In the genomic region with DNA sequence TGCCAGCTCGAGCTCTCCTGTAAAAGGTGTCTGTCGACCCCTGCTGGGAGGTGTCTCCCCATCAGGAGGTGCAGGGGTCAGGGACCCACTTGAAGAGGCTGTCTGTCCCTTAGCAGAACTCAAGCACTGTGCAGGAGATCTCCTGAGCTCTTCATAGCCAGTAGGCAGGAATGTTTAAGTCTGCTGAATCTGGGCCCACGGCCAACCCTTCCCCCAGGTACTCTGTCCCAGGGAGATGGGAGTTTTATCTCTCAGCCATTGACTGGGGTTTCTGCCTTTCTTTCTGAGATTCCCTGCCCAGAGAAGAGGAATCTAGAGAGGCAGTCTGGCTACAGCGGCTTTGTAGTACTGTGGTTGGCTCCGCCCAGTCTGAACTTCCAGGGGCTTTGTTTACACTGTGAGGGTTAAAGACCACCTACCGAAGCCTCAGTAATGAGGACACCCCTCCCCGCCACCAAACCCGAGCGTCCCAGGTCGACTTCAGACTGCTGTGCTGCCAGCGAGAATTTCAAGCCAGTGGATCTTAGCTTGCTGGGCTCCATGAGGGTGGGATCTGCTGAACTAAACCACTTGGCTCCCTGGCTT, we compare ENCODE assay signal across 23 cellular contexts.
"Had no signal": no experiment of that assay in that cellular context is flagged by ENCODE, and none has a peak within 500 bp of the region (broad histone marks: within the 10 kb centered on the region; RNA-seq: fewer than 3 reads in every experiment).

No MANE protein-coding gene starts in this region.

- DNase-seq: activated CD4-positive, alpha-beta memory T cell treated with anti-CD3 and anti-CD28 coated beads for 36 hours; activated CD4-positive, alpha-beta T cell treated with anti-CD3 and anti-CD28 coated beads for 48 hours; activated naive CD8-positive, alpha-beta T cell treated with anti-CD3 and anti-CD28 coated beads, Interleukin-2, amount 50 U/mL, for 24 hours; activated T-cell treated with anti-CD3 and anti-CD28 coated beads, Interleukin-2, amount 50 U/mL, for 4 hours; amygdala; central memory CD4-positive, alpha-beta T cell; foreskin fibroblast; head of caudate nucleus; hippocampal formation; kidney glomerular epithelial cell; left lung; lower lobe of right lung; ovary; stimulated activated CD4-positive, alpha-beta T cell treated with anti-CD3 and anti-CD28 coated beads, Interleukin-12 subunit alpha, Interleukin-12 subunit beta, amount 100 ng/mL, for 4 hours; stimulated activated CD4-positive, alpha-beta T cell treated with anti-CD3 and anti-CD28 coated beads, Interleukin-4, amount 100 ng/mL, for 1 hour; stimulated activated naive CD8-positive, alpha-beta T cell treated with anti-CD3 and anti-CD28 coated beads, Interleukin-15, Interleukin-2, amounts not matched to agents 100 U/mL and 50 U/mL, for 24 hours; testis; transverse colon had no signal

- H3K9me3 ChIP-seq: lower lobe of right lung, ovary, testis, transverse colon had no signal

- H3K27ac Mint-ChIP-seq: activated CD4-positive, alpha-beta memory T cell treated with anti-CD3 and anti-CD28 coated beads for 36 hours; activated naive CD4-positive, alpha-beta T cell treated with anti-CD3 and anti-CD28 coated beads, Interleukin-2, amount 50 U/mL, for 24 hours; activated naive CD8-positive, alpha-beta T cell treated with anti-CD3 and anti-CD28 coated beads, Interleukin-2, amount 50 U/mL, for 24 hours; activated T-helper 17 cell treated with anti-CD3 and anti-CD28 coated beads, Interleukin-2, amount 50 U/mL, for 72 hours; nephron; progenitor cell of endocrine pancreas had no signal

- H3K36me3 Mint-ChIP-seq: activated CD4-positive, alpha-beta memory T cell treated with anti-CD3 and anti-CD28 coated beads for 36 hours; activated naive CD4-positive, alpha-beta T cell treated with anti-CD3 and anti-CD28 coated beads, Interleukin-2, amount 50 U/mL, for 24 hours had no signal

- H3K4me3 Mint-ChIP-seq: activated CD4-positive, alpha-beta memory T cell treated with anti-CD3 and anti-CD28 coated beads for 36 hours; activated naive CD4-positive, alpha-beta T cell treated with anti-CD3 and anti-CD28 coated beads, Interleukin-2, amount 50 U/mL, for 24 hours; activated naive CD8-positive, alpha-beta T cell treated with anti-CD3 and anti-CD28 coated beads, Interleukin-2, amount 50 U/mL, for 24 hours; activated T-cell treated with anti-CD3 and anti-CD28 coated beads, Interleukin-2, amount 50 U/mL, for 4 hours; activated T-helper 17 cell treated with anti-CD3 and anti-CD28 coated beads, Interleukin-2, amount 50 U/mL, for 72 hours; nephron had no signal

- H3K36me3 ChIP-seq: left lung, lower lobe of right lung, ovary, transverse colon had no signal

- H3K4me3 ChIP-seq: left lung, lower lobe of right lung, ovary, skin epidermis, testis, transverse colon had no signal

- H3K4me1 ChIP-seq: left lung, lower lobe of right lung, testis, transverse colon had no signal

- H3K4me1 Mint-ChIP-seq: activated naive CD4-positive, alpha-beta T cell treated with anti-CD3 and anti-CD28 coated beads, Interleukin-2, amount 50 U/mL, for 24 hours; activated naive CD8-positive, alpha-beta T cell treated with anti-CD3 and anti-CD28 coated beads, Interleukin-2, amount 50 U/mL, for 24 hours; activated T-helper 17 cell treated with anti-CD3 and anti-CD28 coated beads, Interleukin-2, amount 50 U/mL, for 72 hours; nephron had no signal

- H3K27me3 ChIP-seq: left lung, ovary, testis, transverse colon had no signal

- H3K27me3 Mint-ChIP-seq: activated CD4-positive, alpha-beta memory T cell treated with anti-CD3 and anti-CD28 coated beads for 36 hours; activated naive CD4-positive, alpha-beta T cell treated with anti-CD3 and anti-CD28 coated beads, Interleukin-2, amount 50 U/mL, for 24 hours; activated naive CD8-positive, alpha-beta T cell treated with anti-CD3 and anti-CD28 coated beads, Interleukin-2, amount 50 U/mL, for 24 hours; activated T-helper 17 cell treated with anti-CD3 and anti-CD28 coated beads, Interleukin-2, amount 50 U/mL, for 72 hours; progenitor cell of endocrine pancreas had no signal
